Comparison of ENCODE assay signal across 2 cellular contexts in genomic region chr5:178790371-178790770, GRCh38.
A peak's percentile ranks its signal among the peaks of the same experiment; 100 is the strongest.
TF ChIP-seq lines count a peak whose summit lies in the region.

No MANE protein-coding gene starts in this region.

TF ChIP-seq in HepG2, 621 proteins besides CTCF, POLR2A, EP300 and RAD21:
- TF ChIP-seq ZNF558 (CRISPR knock-in tag; IDR thresholded peaks at IDR 0.05; ENCODE audit: borderline replicate concordance) (no peak), CEBPG (CRISPR knock-in tag; IDR thresholded peaks at IDR 0.05) (peak; percentile 77), JUNB (CRISPR knock-in tag; IDR thresholded peaks at IDR 0.05; ENCODE audit: borderline replicate concordance) (no peak), CEBPB (IDR thresholded peaks at IDR 0.05; ENCODE audit: borderline replicate concordance, low read depth, low read length) (peak; percentile 96), CCAR2 (optimal IDR thresholded peaks at IDR 0.05; ENCODE audit: low read depth, low read length) (no peak)
TF ChIP-seq in HepG2: peak in this region for 2.

TF ChIP-seq in WTC11, 78 proteins besides CTCF, POLR2A, EP300 and RAD21:
- TF ChIP-seq FOXP1 (CRISPR knock-in tag; IDR thresholded peaks at IDR 0.05; ENCODE audit: borderline replicate concordance) (0 out of 2 replicates have a peak, but pooled peaks have one; percentile 13), E2F5 (CRISPR knock-in tag; IDR thresholded peaks at IDR 0.05) (no peak)
